ENCODE assay signal across 10 cellular contexts in genomic region chr2:21924640-21925285, GRCh38.
A peak's percentile ranks its signal among the peaks of the same experiment; 100 is the strongest.
DNase-seq lines count a peak whose midpoint lies in the region; ATAC-seq and TF ChIP-seq lines count a peak whose summit lies in the region.
"Had no signal": no experiment of that assay in that cellular context is flagged by ENCODE, and none has a peak within 500 bp of the region (broad histone marks: within the 10 kb centered on the region; RNA-seq: fewer than 3 reads in every experiment).

No MANE protein-coding gene starts in this region.

- CTCF ChIA-PET in IMR-90 (lab: Yijun Ruan, JAX) (no interaction called here), HEK293T (lab: Yijun Ruan, JAX) (no interaction called here)

- no peak overlapping the region for H3K23ac ChIP-seq in IMR-90 (ENCODE audit: low read depth, low read length)

- H3K4me2 ChIP-seq in IMR-90 (ENCODE audit: low read depth, low read length): no peak overlapping the region

- no peaks in the 10 kb centered on the region for H3K9me3 ChIP-seq in IMR-90 (ENCODE audit: control insufficient read depth, insufficient read depth, low read length)
- no peaks in the 10 kb centered on the region for H3K9me3 ChIP-seq in suprapubic skin

- no peak overlapping the region for H2AK9ac ChIP-seq in IMR-90 (replicated peaks; ENCODE audit: low read depth, low read length, poor library complexity)

- no peaks in the 10 kb centered on the region for H3K79me1 ChIP-seq in IMR-90 (ENCODE audit: low read depth in 1 of 2, low read length in 2 of 2)

- DNase-seq in IMR-90: peak; percentile 2
- no peak for DNase-seq in epidermal melanocyte (ENCODE audit: insufficient read length, low spot score)
- no peak for DNase-seq in suprapubic skin (ENCODE audit: low spot score in 2 of 2)
- no peak for DNase-seq in cortex of kidney (lab: John Stamatoyannopoulos, UW)
- no peak for DNase-seq in HEK293T (ENCODE audit: extremely low spot score)

- TF ChIP-seq RAD21 in IMR-90 (IDR thresholded peaks at IDR 0.05; ENCODE audit: low read length): no peak

- H3K4ac ChIP-seq in IMR-90 (ENCODE audit: low read depth, low read length): no peak overlapping the region

- dilution Hi-C loops in IMR-90 (cut with HindIII; ENCODE audit: low sequenced_read_pairs, unreplicated experiment): no loop called here

- TF ChIP-seq POLR2A in IMR-90 (IDR thresholded peaks at IDR 0.05; ENCODE audit: low read depth, low read length): no peak
- no peak for TF ChIP-seq POLR2A in suprapubic skin (IDR thresholded peaks at IDR 0.05)

- no peak overlapping the region for H2BK5ac ChIP-seq in IMR-90 (ENCODE audit: low read depth, low read length, poor library complexity, severe bottlenecking)

- no peak overlapping the region for H3K18ac ChIP-seq in IMR-90 (ENCODE audit: low read depth, low read length)

- no peak overlapping the region for H3K4me3 ChIP-seq in IMR-90 (ENCODE audit: insufficient read depth, low read depth, low read length)
- H3K4me3 ChIP-seq in suprapubic skin: no peak overlapping the region

- no peak overlapping the region for H3K14ac ChIP-seq in IMR-90 (replicated peaks; ENCODE audit: low read depth, low read length)

- H4K20me1 ChIP-seq in IMR-90 (ENCODE audit: insufficient read depth, low read length): no peaks in the 10 kb centered on the region

- H3K36me3 ChIP-seq in IMR-90 (ENCODE audit: control insufficient read depth, insufficient read depth, low read length) (no peaks in the 10 kb centered on the region), suprapubic skin (no peaks in the 10 kb centered on the region)

- WGBS in IMR-90 (ENCODE audit: extremely low coverage in 2 of 2, insufficient read length in 1 of 2), 2 experiments: no CpG with 5 or more reads among the region's 2 CpGs
- WGBS in suprapubic skin: 79% methylated on average over 2 of the region's 2 CpGs

- H2BK15ac ChIP-seq in IMR-90 (ENCODE audit: low read depth, low read length): no peak overlapping the region

- H3K9ac ChIP-seq in IMR-90 (ENCODE audit: low read depth, low read length): no peak overlapping the region

- BruUV-seq in IMR-90 (replicated peaks; lab: Mats Ljungman, UMichigan): no TSS peak

- intact Hi-C loops in IMR-90 (cut with micrococcal nuclease): no loop called here

- no peaks in the 10 kb centered on the region for H3K9me1 ChIP-seq in IMR-90 (ENCODE audit: insufficient read depth, low read length)

- no peak overlapping the region for H4K8ac ChIP-seq in IMR-90 (ENCODE audit: low read depth in 2 of 2, low read length in 2 of 2)

- no peak overlapping the region for H2BK20ac ChIP-seq in IMR-90 (ENCODE audit: low read depth, low read length)

- H3K27me3 ChIP-seq in IMR-90 (ENCODE audit: control insufficient read depth, insufficient read depth, low read length) (no peaks in the 10 kb centered on the region), suprapubic skin (no peaks in the 10 kb centered on the region)

- in situ Hi-C loops in IMR-90 (cut with MboI; ENCODE audit: low sequenced_read_pairs): no loop called here

- H2AFZ ChIP-seq in IMR-90 (replicated peaks; ENCODE audit: low read length, poor library complexity): no peak overlapping the region

- H2BK120ac ChIP-seq in IMR-90 (ENCODE audit: low read depth, low read length): no peak overlapping the region

- no peak overlapping the region for H4K5ac ChIP-seq in IMR-90 (ENCODE audit: low read depth, low read length)

- no peak overlapping the region for H2AK5ac ChIP-seq in IMR-90 (ENCODE audit: low read depth, low read length)

- H4K91ac ChIP-seq in IMR-90 (ENCODE audit: insufficient read depth, low read depth, low read length): no peak overlapping the region

- H3K4me1 ChIP-seq in IMR-90 (ENCODE audit: control insufficient read depth, insufficient read depth, low read length) (no peaks in the 10 kb centered on the region), suprapubic skin (no peaks in the 10 kb centered on the region)

- no peak overlapping the region for H3K56ac ChIP-seq in IMR-90 (ENCODE audit: extremely low read depth, insufficient read depth, low read length)

- no peak for TF ChIP-seq EP300 in suprapubic skin (IDR thresholded peaks at IDR 0.05)

- POLR2A ChIA-PET in IMR-90 (lab: Charles Lee; ENCODE audit: unreplicated experiment): no interaction called here
- POLR2A ChIA-PET in HEK293T (lab: Yijun Ruan, JAX): no interaction called here

- TF ChIP-seq CTCF in IMR-90 (conservative IDR thresholded peaks at IDR 0.05; ENCODE audit: low read depth, low read length): no peak
- no peak for TF ChIP-seq CTCF in suprapubic skin (IDR thresholded peaks at IDR 0.05)

- H3K27ac ChIP-seq in IMR-90 (ENCODE audit: insufficient read depth, low read length) (no peak overlapping the region), suprapubic skin (no peak overlapping the region)
- H3K27ac ChIP-seq: VCaP had no signal

- ATAC-seq in GM18517 (IDR thresholded peaks at IDR 0.05; ENCODE audit: unreplicated experiment) (peak; percentile 83), GM21526 (IDR thresholded peaks at IDR 0.05; ENCODE audit: low FRiP score, unreplicated experiment) (peak; percentile 93), HG03039 (IDR thresholded peaks at IDR 0.05; ENCODE audit: unreplicated experiment) (peak; percentile 70), IMR-90 (ENCODE audit: low read depth) (no peak)
- ATAC-seq: Right ventricle myocardium inferior had no signal

TF ChIP-seq in IMR-90, 13 proteins besides CTCF, POLR2A, EP300 and RAD21 (continues in another document):
- TF ChIP-seq SMC3 (IDR thresholded peaks at IDR 0.05; ENCODE audit: low read depth, low read length) (no peak), MAZ (IDR thresholded peaks at IDR 0.05; ENCODE audit: borderline replicate concordance, low read depth, low read length) (no peak), BHLHE40 (IDR thresholded peaks at IDR 0.05; ENCODE audit: low read depth, low read length) (no peak), RCOR1 (IDR thresholded peaks at IDR 0.05; ENCODE audit: insufficient replicate concordance, low read length) (no peak), USF2 (IDR thresholded peaks at IDR 0.05; ENCODE audit: low read depth, low read length) (no peak), NFE2L2 (IDR thresholded peaks at IDR 0.05; ENCODE audit: low read depth, low read length) (no peak), CEBPB (IDR thresholded peaks at IDR 0.05; ENCODE audit: low read depth, low read length) (no peak), RFX5 (IDR thresholded peaks at IDR 0.05; ENCODE audit: low read depth, low read length) (no peak), CHD1 (IDR thresholded peaks at IDR 0.05; ENCODE audit: low read depth, low read length) (no peak), ELK1 (IDR thresholded peaks at IDR 0.05; ENCODE audit: borderline replicate concordance, low read depth, low read length) (no peak), MAFK (IDR thresholded peaks at IDR 0.05; ENCODE audit: low read depth, low read length) (no peak), MXI1 (IDR thresholded peaks at IDR 0.05; ENCODE audit: borderline replicate concordance, low read depth, low read length) (no peak)

TF ChIP-seq in HEK293T, 16 proteins besides CTCF, POLR2A, EP300 and RAD21:
- TF ChIP-seq FOXM1 (IDR thresholded peaks at IDR 0.05; ENCODE audit: borderline replicate concordance): no peak
- no peak for TF ChIP-seq L3MBTL2 (conservative IDR thresholded peaks at IDR 0.05)
- no peak for TF ChIP-seq PKNOX1 (IDR thresholded peaks at IDR 0.05)
- TF ChIP-seq SP1 (IDR thresholded peaks at IDR 0.05): no peak
- TF ChIP-seq TARDBP (IDR thresholded peaks at IDR 0.05): no peak
- TF ChIP-seq NFRKB (IDR thresholded peaks at IDR 0.05): no peak
- TF ChIP-seq FOXA1 (IDR thresholded peaks at IDR 0.05): no peak
- no peak for TF ChIP-seq SUZ12 (IDR thresholded peaks at IDR 0.05)
- TF ChIP-seq ELF4 (IDR thresholded peaks at IDR 0.05): no peak
- TF ChIP-seq CTBP1 (IDR thresholded peaks at IDR 0.05; ENCODE audit: borderline replicate concordance): no peak
- no peak for TF ChIP-seq ARNT (IDR thresholded peaks at IDR 0.05)
- no peak for TF ChIP-seq BHLHE40 (IDR thresholded peaks at IDR 0.05; ENCODE audit: borderline replicate concordance)
- TF ChIP-seq HDGF (IDR thresholded peaks at IDR 0.05; ENCODE audit: borderline replicate concordance): no peak
- no peak for TF ChIP-seq ZNF384 (IDR thresholded peaks at IDR 0.05)
- no peak for TF ChIP-seq FOXK2 (IDR thresholded peaks at IDR 0.05)
- no peak for TF ChIP-seq LEF1 (IDR thresholded peaks at IDR 0.05; ENCODE audit: borderline replicate concordance)
